16 cellular contexts compared by ENCODE assay signal in genomic region chr2:177929662-177930522, GRCh38.
"Had no signal": no experiment of that assay in that cellular context is flagged by ENCODE, and none has a peak within 500 bp of the region (broad histone marks: within the 10 kb centered on the region; RNA-seq: fewer than 3 reads in every experiment).

No MANE protein-coding gene starts in this region.

- DNase-seq: activated CD4-positive, alpha-beta T cell treated with anti-CD3 and anti-CD28 coated beads, Interleukin-2, amount 50 U/mL, for 1 hour; activated CD8-positive, alpha-beta memory T cell treated with anti-CD3 and anti-CD28 coated beads for 24 hours; activated gamma-delta T cell treated with Interleukin-2 at 50 U/mL for 16 hours; amniotic stem cell; body of pancreas; central memory CD4-positive, alpha-beta T cell; colonic mucosa; islet precursor cell; naive B cell; stimulated activated CD4-positive, alpha-beta T cell treated with anti-CD3 and anti-CD28 coated beads, Interleukin-1b, Interleukin-23, amount 100 ng/mL, for 48 hours; stomach; testis; upper lobe of right lung had no signal

- H3K36me3 ChIP-seq: colonic mucosa, esophagus muscularis mucosa, stomach, upper lobe of right lung had no signal

- ATAC-seq: activated CD4-positive, CD25-positive, alpha-beta regulatory T cell treated with anti-CD3 and anti-CD28 coated beads, Interleukin-2, amount 50 U/mL, for 24 hours; body of pancreas; upper lobe of right lung had no signal

- H3K27me3 ChIP-seq: body of pancreas, colonic mucosa, esophagus muscularis mucosa, hepatocyte, stomach, testis, upper lobe of right lung had no signal

- H3K4me3 ChIP-seq: body of pancreas, colonic mucosa, esophagus muscularis mucosa, hepatocyte, stomach, testis, upper lobe of right lung had no signal
